In the genomic region with DNA sequence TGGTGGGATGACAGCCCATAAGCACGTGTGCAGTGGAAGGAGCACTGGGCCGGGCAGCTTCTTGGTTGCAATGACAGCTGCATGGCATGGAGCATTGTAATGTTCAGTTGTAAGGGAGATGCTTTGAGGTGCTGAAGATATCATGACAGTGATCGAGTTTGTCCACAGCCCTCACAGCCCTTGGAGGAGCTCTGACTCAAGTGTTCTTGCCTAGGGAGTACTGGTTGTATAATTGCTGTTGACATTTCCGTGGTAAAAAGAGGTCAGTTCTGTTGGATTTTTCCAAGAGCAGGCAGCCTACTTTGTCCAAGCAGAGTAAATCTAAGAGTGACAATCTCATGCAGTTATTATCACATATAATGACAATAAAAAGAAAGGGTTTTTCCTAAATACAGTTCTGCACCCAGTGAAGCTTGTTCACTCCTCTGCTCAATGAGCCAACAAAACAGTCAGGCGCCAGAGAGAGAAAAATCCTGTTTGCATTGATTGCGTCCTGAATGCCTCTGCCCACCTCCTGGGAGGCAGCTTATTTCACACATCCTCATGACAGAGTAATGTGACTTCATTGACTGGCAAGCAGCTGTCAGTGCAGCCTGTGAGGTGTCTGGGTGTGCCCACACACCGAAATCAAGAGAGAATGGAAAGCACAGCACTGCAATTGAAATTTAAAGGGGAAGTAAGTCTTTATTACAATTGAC, we compare ENCODE assay signal across 1 cellular context.
TF ChIP-seq lines count a peak whose summit lies in the region.

No MANE protein-coding gene starts in this region.

TF ChIP-seq in GM12878, 131 proteins besides CTCF, POLR2A, EP300 and RAD21 (continued from another document):
- TF ChIP-seq HSF1 (IDR thresholded peaks at IDR 0.05; ENCODE audit: low read depth, low read length) (no peak), SMAD5 (IDR thresholded peaks at IDR 0.05; ENCODE audit: low read depth) (no peak), TAF1 (IDR thresholded peaks at IDR 0.05; ENCODE audit: borderline replicate concordance, low read depth, low read length) (no peak)
